In genomic region chr9:122463828-122464632, GRCh38 we compare ENCODE assay signal across 1 cellular context.
TF ChIP-seq lines count a peak whose summit lies in the region.

No MANE protein-coding gene starts in this region.

TF ChIP-seq in IMR-90, 13 proteins besides CTCF, POLR2A, EP300 and RAD21:
- no peak for TF ChIP-seq CEBPB (IDR thresholded peaks at IDR 0.05; ENCODE audit: low read depth, low read length)
